Comparison of ENCODE assay signal across 7 cellular contexts in the genomic region with DNA sequence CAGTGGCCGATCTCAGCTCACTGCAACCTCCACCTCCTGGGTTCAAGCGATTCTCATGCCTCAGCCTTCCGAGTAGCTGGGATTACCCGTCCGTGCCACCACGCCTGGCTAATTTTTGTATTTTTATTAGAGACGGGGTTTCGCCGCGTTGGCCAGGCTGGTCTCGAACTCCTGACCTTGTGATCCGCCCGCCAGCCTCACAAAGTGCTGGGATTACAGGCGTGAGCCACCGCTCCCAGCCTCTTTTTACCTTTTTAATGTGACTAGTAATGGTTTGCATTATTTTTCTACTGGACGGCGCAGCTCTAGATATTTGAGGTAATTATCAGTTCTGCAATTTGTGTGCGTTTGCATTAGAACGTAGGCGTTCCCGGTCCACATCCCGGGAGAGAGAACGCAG. TPM values are rescaled to one million over a fixed set of nuclear protein-coding genes. Genes with fewer than 3 reads are reported as not detected.
DNase-seq lines count a peak whose midpoint lies in the region; ATAC-seq and TF ChIP-seq lines count a peak whose summit lies in the region.
"Not testable (repeated sequence)": the region's sequence is repeated elsewhere in the genome, so short reads cannot be mapped to it uniquely, and the experiment has no call there.

No MANE protein-coding gene starts in this region.

- H3K9ac ChIP-seq in PC-3 (ENCODE audit: low read length) = peak overlapping the region; percentile 89
- peak overlapping the region; percentile 90 to 92 for H3K9ac ChIP-seq in colonic mucosa (ENCODE audit: low read depth in 2 of 2, low read length in 2 of 2)

- CTCF ChIA-PET in PC-3 (lab: Charles Lee) = not testable (repeated sequence)

- H3K4me1 ChIP-seq in PC-3 (ENCODE audit: insufficient read depth, low read length); colonic mucosa; mucosa of descending colon (ENCODE audit: low read depth): not testable (repeated sequence)
- peaks cover 3 to 31% (median 19%) of the 10 kb centered on the region in 9 donors for H3K4me1 ChIP-seq in heart right ventricle

- not testable (repeated sequence) for H3F3A ChIP-seq in PC-3 (ENCODE audit: low read length, unreplicated experiment)

- peak overlapping the region; percentile 45 for H2AFZ ChIP-seq in PC-3 (ENCODE audit: low read length)

- TF ChIP-seq CTCF in GM12864 (IDR thresholded peaks at IDR 0.05; ENCODE audit: low read depth, low read length, missing control alignments); PC-3 (conservative IDR thresholded peaks at IDR 0.05; ENCODE audit: low read depth, low read length); colonic mucosa (IDR thresholded peaks at IDR 0.05); heart right ventricle (IDR thresholded peaks at IDR 0.05); mucosa of descending colon (IDR thresholded peaks at IDR 0.05): not testable (repeated sequence)

- H3K9me3 Mint-ChIP-seq in activated T-cell treated with anti-CD3 and anti-CD28 coated beads, Interleukin-2, amount 50 U/mL, for 72 hours = not testable (repeated sequence)

- WGBS in heart right ventricle, 2 donors = 34 to 38% methylated on average over 23 of the region's 23 CpGs

- not testable (repeated sequence) for BruUV-seq in PC-3 (replicated peaks; lab: Mats Ljungman, UMichigan)

- POLR2A ChIA-PET in PC-3 (lab: Charles Lee; ENCODE audit: unreplicated experiment) = not testable (repeated sequence)

- H3K36me3 Mint-ChIP-seq in activated T-cell treated with anti-CD3 and anti-CD28 coated beads, Interleukin-2, amount 50 U/mL, for 72 hours (ENCODE audit: insufficient read depth in 2 of 2) = peaks cover 9 to 30% of the 10 kb centered on the region in 2 donors

- not testable (repeated sequence) for H3K9me3 ChIP-seq in PC-3 (ENCODE audit: low read length); colonic mucosa; heart right ventricle; mucosa of descending colon

- H3K27me3 ChIP-seq in PC-3 (ENCODE audit: low read length); colonic mucosa; heart right ventricle: not testable (repeated sequence)

- H3K27ac ChIP-seq in PC-3 (ENCODE audit: low read length); colonic mucosa: not testable (repeated sequence)
- H3K27ac ChIP-seq in heart right ventricle = peak overlapping the region in 6 of 10 donors; percentile 71 to 95 (median 82)

- not testable (repeated sequence) for H3K27me3 Mint-ChIP-seq in activated T-cell treated with anti-CD3 and anti-CD28 coated beads, Interleukin-2, amount 50 U/mL, for 72 hours (ENCODE audit: low read depth)

- ATAC-seq in PC-3; activated T-cell treated with anti-CD3 and anti-CD28 coated beads, Interleukin-2, amount 50 U/mL, for 72 hours (replicated peaks in 1 of 2); mucosa of descending colon: not testable (repeated sequence)
- ATAC-seq in heart right ventricle = peak in 1 of 8 donors; percentile 26

- peaks cover 45% of the 10 kb centered on the region for H3K4me1 Mint-ChIP-seq in activated T-cell treated with anti-CD3 and anti-CD28 coated beads, Interleukin-2, amount 50 U/mL, for 72 hours (ENCODE audit: low read depth)

- peak overlapping the region; percentile 100 for H3K27ac Mint-ChIP-seq in activated T-cell treated with anti-CD3 and anti-CD28 coated beads, Interleukin-2, amount 50 U/mL, for 72 hours

- peak overlapping the region; percentile 90 for H3K4me2 ChIP-seq in PC-3 (ENCODE audit: low read length)

- peaks cover 50% of the 10 kb centered on the region for H3K79me2 ChIP-seq in PC-3 (ENCODE audit: low read length)

- H3K4me3 ChIP-seq in GM12864 (ENCODE audit: low read depth, low read length) (peak overlapping the region; percentile 68), PC-3 (ENCODE audit: low read length) (peak overlapping the region; percentile 82), colonic mucosa (peak overlapping the region; percentile 58), heart right ventricle (peak overlapping the region; percentile 54 to 97 (median 70)), mucosa of descending colon (peak overlapping the region; percentile 40), skeletal muscle cell (ENCODE audit: low read depth, low read length) (peak overlapping the region; percentile 75)

- intact Hi-C loops in PC-3 (cut with micrococcal nuclease) (loop anchor here (5.0 kb wide), 2 partner anchors 52 to 152 kb away; partner anchors contain the start of gene ANXA4), colonic mucosa (cut with DNase I) (loop anchor here (10.0 kb wide), 1 partner anchor 170 kb away; no protein-coding TSS in a partner anchor), heart right ventricle (cut with DNase I) (loop anchor here in 1 of 10 donors (2.0 kb wide), 1 partner anchor 20 kb away; the partner anchor contains the start of gene MXD1)
- intact Hi-C loops in mucosa of descending colon (cut with DNase I, micrococcal nuclease) = not testable (repeated sequence)

- not testable (repeated sequence) for H4K20me1 ChIP-seq in PC-3 (ENCODE audit: low read length)

- H3K36me3 ChIP-seq in PC-3 (ENCODE audit: low read depth, low read length) (peaks cover 35% of the 10 kb centered on the region), heart right ventricle (peaks cover 0 to 47% (median 26%) of the 10 kb centered on the region in 9 donors)
- H3K36me3 ChIP-seq in colonic mucosa; mucosa of descending colon (ENCODE audit: low read depth): not testable (repeated sequence)

- H3K9me2 ChIP-seq in PC-3 (replicated peaks; ENCODE audit: low read length) = not testable (repeated sequence)

- not testable (repeated sequence) for DNase-seq in GM12864 (ENCODE audit: low read depth); PC-3; activated T-cell treated with anti-CD3 and anti-CD28 coated beads, Interleukin-2, amount 50 U/mL, for 72 hours; colonic mucosa; heart right ventricle; mucosa of descending colon; skeletal muscle cell (ENCODE audit: low read depth)

- H3K4me3 Mint-ChIP-seq in activated T-cell treated with anti-CD3 and anti-CD28 coated beads, Interleukin-2, amount 50 U/mL, for 72 hours = peak overlapping the region; percentile 98 to 100

RNA-seq across cellular contexts. Expression of gene SNRNP27, which starts 1.0 kb away (rescaled TPM):
- 44.1 and 56.3 TPM in 2 replicates for total RNA-seq in PC-3 (2014; rRNA removed)
- total RNA-seq in activated T-cell treated with anti-CD3 and anti-CD28 coated beads, Interleukin-2, amount 50 U/mL, for 72 hours = 10 to 100 TPM; 67.4 to 77.4 TPM
- total RNA-seq in colonic mucosa = 10 to 100 TPM; 30.8 to 34.8 TPM
- 10 to 100 TPM; 47.0 to 68.4 (median 53.7) TPM for total RNA-seq in heart right ventricle
- polyA plus RNA-seq in heart right ventricle = 10 to 100 TPM; 34.5 to 56.7 TPM
- total RNA-seq in mucosa of descending colon = 10 to 100 TPM; 23.9 to 37.5 (median 34.5) TPM

RNA-seq across cellular contexts. Expression of gene MXD1, which starts 20.2 kb away (rescaled TPM):
- 6.8 and 7.0 TPM in 2 replicates for total RNA-seq in PC-3 (2014; rRNA removed)
- total RNA-seq in activated T-cell treated with anti-CD3 and anti-CD28 coated beads, Interleukin-2, amount 50 U/mL, for 72 hours = 10 to 100 TPM; 14.3 to 40.0 TPM
- total RNA-seq in colonic mucosa = 100 to 1,000 TPM in 1 of 2 donors, 10 to 100 TPM in 1; 57.8 to 200 TPM
- total RNA-seq in heart right ventricle = 10 to 100 TPM in 2 of 10 donors, 1 to 10 TPM in 8; 4.4 to 11.6 (median 6.6) TPM
- polyA plus RNA-seq in heart right ventricle = 1 to 10 TPM; 2.0 to 2.3 TPM
- 100 to 1,000 TPM in 2 of 3 donors, 10 to 100 TPM in 1; 98.6 to 202 (median 122) TPM for total RNA-seq in mucosa of descending colon
